In the genomic region with DNA sequence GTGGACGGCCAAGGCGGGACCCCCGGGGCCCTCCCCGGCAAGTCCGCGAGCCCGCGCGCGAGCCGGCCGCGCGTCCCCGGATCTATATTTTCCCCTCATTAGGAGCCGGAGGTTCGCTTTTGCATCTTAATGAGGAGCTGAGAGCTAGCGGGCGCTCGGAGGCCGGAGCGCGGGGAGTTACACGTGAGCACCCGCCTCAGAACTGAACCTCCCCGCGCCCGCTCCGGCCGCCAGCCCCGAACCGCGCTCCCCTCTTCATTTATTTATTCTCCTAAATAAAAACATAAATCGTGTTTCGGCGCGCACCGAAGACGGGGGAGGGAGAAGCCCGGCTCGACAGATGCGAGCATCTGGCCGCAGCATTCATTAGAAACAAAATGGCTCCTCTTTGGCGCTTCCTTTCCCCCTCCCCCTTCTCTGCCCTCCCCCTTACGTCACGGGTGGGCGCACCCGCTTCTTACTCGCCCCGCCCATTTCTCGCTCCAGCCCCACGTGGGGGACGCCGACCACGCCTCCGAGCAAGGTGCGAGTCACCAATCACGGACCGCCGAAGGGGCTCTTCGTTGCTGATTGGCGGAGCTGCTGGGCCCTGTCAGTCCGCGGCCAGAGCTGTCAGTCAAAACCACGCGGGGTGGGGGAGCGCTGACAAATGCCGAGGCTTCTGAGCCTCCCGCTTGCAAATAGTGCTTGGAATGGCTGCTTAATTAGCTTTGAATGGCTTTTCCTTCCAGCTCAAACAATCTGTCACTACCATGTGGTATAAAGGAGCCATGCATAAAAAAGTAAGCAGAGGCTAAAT, we compare ENCODE assay signal across 1 cellular context.
TF ChIP-seq lines count a peak whose summit lies in the region.

No MANE protein-coding gene starts in this region.

TF ChIP-seq in K562, 482 proteins besides CTCF, POLR2A, EP300 and RAD21 (continued from another document and continues in another):
- TF ChIP-seq, protein P1, sequence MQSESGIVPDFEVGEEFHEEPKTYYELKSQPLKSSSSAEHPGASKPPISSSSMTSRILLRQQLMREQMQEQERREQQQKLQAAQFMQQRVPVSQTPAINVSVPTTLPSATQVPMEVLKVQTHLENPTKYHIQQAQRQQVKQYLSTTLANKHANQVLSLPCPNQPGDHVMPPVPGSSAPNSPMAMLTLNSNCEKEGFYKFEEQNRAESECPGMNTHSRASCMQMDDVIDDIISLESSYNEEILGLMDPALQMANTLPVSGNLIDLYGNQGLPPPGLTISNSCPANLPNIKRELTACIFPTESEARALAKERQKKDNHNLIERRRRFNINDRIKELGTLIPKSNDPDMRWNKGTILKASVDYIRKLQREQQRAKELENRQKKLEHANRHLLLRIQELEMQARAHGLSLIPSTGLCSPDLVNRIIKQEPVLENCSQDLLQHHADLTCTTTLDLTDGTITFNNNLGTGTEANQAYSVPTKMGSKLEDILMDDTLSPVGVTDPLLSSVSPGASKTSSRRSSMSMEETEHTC (IDR thresholded peaks at IDR 0.05), result no peak
- TF ChIP-seq ASH1L (IDR thresholded peaks at IDR 0.05; ENCODE audit: borderline replicate concordance, low read depth, partially characterized antibody) (peak; percentile 73), KLF13 (tag; IDR thresholded peaks at IDR 0.05; ENCODE audit: borderline replicate concordance, low read depth) (0 out of 2 replicates have a peak, but pooled peaks have one; percentile 17), TOE1 (IDR thresholded peaks at IDR 0.05; ENCODE audit: borderline replicate concordance) (peak; percentile 26; the same call in 1 of the 2 replicates), TOE1 (CRISPR knock-in tag; IDR thresholded peaks at IDR 0.05; ENCODE audit: borderline replicate concordance, low read depth) (no peak), ZNF589 (CRISPR knock-in tag; IDR thresholded peaks at IDR 0.05; ENCODE audit: low read depth) (peak; percentile 64; the same call in 1 of the 2 replicates), PTBP1 (IDR thresholded peaks at IDR 0.05; ENCODE audit: low read depth, low read length) (no peak), TAF7 (tag; IDR thresholded peaks at IDR 0.05) (peak; percentile 82), SMARCC2 (IDR thresholded peaks at IDR 0.05; ENCODE audit: low read depth) (no peak), DPF2 (IDR thresholded peaks at IDR 0.05) (no peak; the same call in 1 of the 2 replicates), GABPA (tag; conservative IDR thresholded peaks at IDR 0.05; ENCODE audit: low read depth) (0 out of 2 replicates have a peak, but pooled peaks have one; percentile 37), PML (IDR thresholded peaks at IDR 0.05; ENCODE audit: low read length) (peak; percentile 70), CBX1 (IDR thresholded peaks at IDR 0.05; ENCODE audit: low read depth) (0 out of 2 replicates have a peak, but pooled peaks have one; percentile 19), PHF8 (IDR thresholded peaks at IDR 0.05; ENCODE audit: borderline replicate concordance, low read length) (peak; percentile 70), BHLHE40 (IDR thresholded peaks at IDR 0.05; ENCODE audit: low read length) (0 out of 2 replicates have a peak, but pooled peaks have one; percentile 35), KDM5B (IDR thresholded peaks at IDR 0.05; ENCODE audit: insufficient replicate concordance, low read depth, low read length) (peak; percentile 79), MBD2 (IDR thresholded peaks at IDR 0.05; ENCODE audit: borderline replicate concordance, low read depth) (peak; percentile 91; the same call in 1 of the 2 replicates), BRF1 (IDR thresholded peaks at IDR 0.05; ENCODE audit: borderline replicate concordance, extremely low read depth, insufficient read length) (no peak), ZNF12 (CRISPR knock-in tag; IDR thresholded peaks at IDR 0.05) (0 out of 2 replicates have a peak, but pooled peaks have one; percentile 31), SMARCE1 (IDR thresholded peaks at IDR 0.05) (no peak), SRSF1 (IDR thresholded peaks at IDR 0.05; ENCODE audit: low read depth, low read length) (0 out of 2 replicates have a peak, but pooled peaks have one; percentile 68), SP1 (CRISPR knock-in tag; IDR thresholded peaks at IDR 0.05) (peak; percentile 97)
- TF ChIP-seq, protein P2, sequence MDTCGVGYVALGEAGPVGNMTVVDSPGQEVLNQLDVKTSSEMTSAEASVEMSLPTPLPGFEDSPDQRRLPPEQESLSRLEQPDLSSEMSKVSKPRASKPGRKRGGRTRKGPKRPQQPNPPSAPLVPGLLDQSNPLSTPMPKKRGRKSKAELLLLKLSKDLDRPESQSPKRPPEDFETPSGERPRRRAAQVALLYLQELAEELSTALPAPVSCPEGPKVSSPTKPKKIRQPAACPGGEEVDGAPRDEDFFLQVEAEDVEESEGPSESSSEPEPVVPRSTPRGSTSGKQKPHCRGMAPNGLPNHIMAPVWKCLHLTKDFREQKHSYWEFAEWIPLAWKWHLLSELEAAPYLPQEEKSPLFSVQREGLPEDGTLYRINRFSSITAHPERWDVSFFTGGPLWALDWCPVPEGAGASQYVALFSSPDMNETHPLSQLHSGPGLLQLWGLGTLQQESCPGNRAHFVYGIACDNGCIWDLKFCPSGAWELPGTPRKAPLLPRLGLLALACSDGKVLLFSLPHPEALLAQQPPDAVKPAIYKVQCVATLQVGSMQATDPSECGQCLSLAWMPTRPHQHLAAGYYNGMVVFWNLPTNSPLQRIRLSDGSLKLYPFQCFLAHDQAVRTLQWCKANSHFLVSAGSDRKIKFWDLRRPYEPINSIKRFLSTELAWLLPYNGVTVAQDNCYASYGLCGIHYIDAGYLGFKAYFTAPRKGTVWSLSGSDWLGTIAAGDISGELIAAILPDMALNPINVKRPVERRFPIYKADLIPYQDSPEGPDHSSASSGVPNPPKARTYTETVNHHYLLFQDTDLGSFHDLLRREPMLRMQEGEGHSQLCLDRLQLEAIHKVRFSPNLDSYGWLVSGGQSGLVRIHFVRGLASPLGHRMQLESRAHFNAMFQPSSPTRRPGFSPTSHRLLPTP (IDR thresholded peaks at IDR 0.05; ENCODE audit: borderline replicate concordance, extremely low read depth, insufficient read length), result no peak
- TF ChIP-seq, protein P3, sequence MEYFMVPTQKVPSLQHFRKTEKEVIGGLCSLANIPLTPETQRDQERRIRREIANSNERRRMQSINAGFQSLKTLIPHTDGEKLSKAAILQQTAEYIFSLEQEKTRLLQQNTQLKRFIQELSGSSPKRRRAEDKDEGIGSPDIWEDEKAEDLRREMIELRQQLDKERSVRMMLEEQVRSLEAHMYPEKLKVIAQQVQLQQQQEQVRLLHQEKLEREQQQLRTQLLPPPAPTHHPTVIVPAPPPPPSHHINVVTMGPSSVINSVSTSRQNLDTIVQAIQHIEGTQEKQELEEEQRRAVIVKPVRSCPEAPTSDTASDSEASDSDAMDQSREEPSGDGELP (CRISPR knock-in tag; IDR thresholded peaks at IDR 0.05; ENCODE audit: borderline replicate concordance), result peak; percentile 52; the same call in 1 of the 2 replicates
- TF ChIP-seq, protein P4, sequence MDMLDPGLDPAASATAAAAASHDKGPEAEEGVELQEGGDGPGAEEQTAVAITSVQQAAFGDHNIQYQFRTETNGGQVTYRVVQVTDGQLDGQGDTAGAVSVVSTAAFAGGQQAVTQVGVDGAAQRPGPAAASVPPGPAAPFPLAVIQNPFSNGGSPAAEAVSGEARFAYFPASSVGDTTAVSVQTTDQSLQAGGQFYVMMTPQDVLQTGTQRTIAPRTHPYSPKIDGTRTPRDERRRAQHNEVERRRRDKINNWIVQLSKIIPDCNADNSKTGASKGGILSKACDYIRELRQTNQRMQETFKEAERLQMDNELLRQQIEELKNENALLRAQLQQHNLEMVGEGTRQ (CRISPR knock-in tag; IDR thresholded peaks at IDR 0.05), result peak; percentile 82
- TF ChIP-seq, protein P5, sequence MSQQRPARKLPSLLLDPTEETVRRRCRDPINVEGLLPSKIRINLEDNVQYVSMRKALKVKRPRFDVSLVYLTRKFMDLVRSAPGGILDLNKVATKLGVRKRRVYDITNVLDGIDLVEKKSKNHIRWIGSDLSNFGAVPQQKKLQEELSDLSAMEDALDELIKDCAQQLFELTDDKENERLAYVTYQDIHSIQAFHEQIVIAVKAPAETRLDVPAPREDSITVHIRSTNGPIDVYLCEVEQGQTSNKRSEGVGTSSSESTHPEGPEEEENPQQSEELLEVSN (IDR thresholded peaks at IDR 0.05; ENCODE audit: borderline replicate concordance in 1 of 2, extremely low read depth in 1 of 2, insufficient read depth in 1 of 2, insufficient read length in 1 of 2, low read depth in 1 of 2, low read length in 1 of 2, poor library complexity in 1 of 2, severe bottlenecking in 1 of 2), result peak; percentile 10 to 47
- TF ChIP-seq, protein P6, sequence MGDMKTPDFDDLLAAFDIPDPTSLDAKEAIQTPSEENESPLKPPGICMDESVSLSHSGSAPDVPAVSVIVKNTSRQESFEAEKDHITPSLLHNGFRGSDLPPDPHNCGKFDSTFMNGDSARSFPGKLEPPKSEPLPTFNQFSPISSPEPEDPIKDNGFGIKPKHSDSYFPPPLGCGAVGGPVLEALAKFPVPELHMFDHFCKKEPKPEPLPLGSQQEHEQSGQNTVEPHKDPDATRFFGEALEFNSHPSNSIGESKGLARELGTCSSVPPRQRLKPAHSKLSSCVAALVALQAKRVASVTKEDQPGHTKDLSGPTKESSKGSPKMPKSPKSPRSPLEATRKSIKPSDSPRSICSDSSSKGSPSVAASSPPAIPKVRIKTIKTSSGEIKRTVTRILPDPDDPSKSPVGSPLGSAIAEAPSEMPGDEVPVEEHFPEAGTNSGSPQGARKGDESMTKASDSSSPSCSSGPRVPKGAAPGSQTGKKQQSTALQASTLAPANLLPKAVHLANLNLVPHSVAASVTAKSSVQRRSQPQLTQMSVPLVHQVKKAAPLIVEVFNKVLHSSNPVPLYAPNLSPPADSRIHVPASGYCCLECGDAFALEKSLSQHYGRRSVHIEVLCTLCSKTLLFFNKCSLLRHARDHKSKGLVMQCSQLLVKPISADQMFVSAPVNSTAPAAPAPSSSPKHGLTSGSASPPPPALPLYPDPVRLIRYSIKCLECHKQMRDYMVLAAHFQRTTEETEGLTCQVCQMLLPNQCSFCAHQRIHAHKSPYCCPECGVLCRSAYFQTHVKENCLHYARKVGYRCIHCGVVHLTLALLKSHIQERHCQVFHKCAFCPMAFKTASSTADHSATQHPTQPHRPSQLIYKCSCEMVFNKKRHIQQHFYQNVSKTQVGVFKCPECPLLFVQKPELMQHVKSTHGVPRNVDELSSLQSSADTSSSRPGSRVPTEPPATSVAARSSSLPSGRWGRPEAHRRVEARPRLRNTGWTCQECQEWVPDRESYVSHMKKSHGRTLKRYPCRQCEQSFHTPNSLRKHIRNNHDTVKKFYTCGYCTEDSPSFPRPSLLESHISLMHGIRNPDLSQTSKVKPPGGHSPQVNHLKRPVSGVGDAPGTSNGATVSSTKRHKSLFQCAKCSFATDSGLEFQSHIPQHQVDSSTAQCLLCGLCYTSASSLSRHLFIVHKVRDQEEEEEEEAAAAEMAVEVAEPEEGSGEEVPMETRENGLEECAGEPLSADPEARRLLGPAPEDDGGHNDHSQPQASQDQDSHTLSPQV (IDR thresholded peaks at IDR 0.05), result peak; percentile 60
- TF ChIP-seq, protein P7, sequence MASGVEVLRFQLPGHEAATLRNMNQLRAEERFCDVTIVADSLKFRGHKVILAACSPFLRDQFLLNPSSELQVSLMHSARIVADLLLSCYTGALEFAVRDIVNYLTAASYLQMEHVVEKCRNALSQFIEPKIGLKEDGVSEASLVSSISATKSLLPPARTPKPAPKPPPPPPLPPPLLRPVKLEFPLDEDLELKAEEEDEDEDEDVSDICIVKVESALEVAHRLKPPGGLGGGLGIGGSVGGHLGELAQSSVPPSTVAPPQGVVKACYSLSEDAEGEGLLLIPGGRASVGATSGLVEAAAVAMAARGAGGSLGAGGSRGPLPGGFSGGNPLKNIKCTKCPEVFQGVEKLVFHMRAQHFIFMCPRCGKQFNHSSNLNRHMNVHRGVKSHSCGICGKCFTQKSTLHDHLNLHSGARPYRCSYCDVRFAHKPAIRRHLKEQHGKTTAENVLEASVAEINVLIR (CRISPR knock-in tag; IDR thresholded peaks at IDR 0.05), result peak; percentile 60
- TF ChIP-seq, protein P8, sequence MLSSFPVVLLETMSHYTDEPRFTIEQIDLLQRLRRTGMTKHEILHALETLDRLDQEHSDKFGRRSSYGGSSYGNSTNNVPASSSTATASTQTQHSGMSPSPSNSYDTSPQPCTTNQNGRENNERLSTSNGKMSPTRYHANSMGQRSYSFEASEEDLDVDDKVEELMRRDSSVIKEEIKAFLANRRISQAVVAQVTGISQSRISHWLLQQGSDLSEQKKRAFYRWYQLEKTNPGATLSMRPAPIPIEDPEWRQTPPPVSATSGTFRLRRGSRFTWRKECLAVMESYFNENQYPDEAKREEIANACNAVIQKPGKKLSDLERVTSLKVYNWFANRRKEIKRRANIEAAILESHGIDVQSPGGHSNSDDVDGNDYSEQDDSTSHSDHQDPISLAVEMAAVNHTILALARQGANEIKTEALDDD (IDR thresholded peaks at IDR 0.05), result no peak
- TF ChIP-seq, protein P9, sequence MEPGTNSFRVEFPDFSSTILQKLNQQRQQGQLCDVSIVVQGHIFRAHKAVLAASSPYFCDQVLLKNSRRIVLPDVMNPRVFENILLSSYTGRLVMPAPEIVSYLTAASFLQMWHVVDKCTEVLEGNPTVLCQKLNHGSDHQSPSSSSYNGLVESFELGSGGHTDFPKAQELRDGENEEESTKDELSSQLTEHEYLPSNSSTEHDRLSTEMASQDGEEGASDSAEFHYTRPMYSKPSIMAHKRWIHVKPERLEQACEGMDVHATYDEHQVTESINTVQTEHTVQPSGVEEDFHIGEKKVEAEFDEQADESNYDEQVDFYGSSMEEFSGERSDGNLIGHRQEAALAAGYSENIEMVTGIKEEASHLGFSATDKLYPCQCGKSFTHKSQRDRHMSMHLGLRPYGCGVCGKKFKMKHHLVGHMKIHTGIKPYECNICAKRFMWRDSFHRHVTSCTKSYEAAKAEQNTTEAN (CRISPR knock-in tag; IDR thresholded peaks at IDR 0.05), result no peak
- TF ChIP-seq, protein P10, sequence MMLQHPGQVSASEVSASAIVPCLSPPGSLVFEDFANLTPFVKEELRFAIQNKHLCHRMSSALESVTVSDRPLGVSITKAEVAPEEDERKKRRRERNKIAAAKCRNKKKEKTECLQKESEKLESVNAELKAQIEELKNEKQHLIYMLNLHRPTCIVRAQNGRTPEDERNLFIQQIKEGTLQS (IDR thresholded peaks at IDR 0.05), result peak; percentile 44; the same call in 1 of the 2 replicates
- TF ChIP-seq, protein P10 (CRISPR knock-in tag; conservative IDR thresholded peaks at IDR 0.05), result no peak
- TF ChIP-seq, protein P11, sequence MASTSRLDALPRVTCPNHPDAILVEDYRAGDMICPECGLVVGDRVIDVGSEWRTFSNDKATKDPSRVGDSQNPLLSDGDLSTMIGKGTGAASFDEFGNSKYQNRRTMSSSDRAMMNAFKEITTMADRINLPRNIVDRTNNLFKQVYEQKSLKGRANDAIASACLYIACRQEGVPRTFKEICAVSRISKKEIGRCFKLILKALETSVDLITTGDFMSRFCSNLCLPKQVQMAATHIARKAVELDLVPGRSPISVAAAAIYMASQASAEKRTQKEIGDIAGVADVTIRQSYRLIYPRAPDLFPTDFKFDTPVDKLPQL (IDR thresholded peaks at IDR 0.05; ENCODE audit: extremely low read depth, insufficient read length), result no peak
